ENCODE assay signal across 38 cellular contexts in the genomic region with DNA sequence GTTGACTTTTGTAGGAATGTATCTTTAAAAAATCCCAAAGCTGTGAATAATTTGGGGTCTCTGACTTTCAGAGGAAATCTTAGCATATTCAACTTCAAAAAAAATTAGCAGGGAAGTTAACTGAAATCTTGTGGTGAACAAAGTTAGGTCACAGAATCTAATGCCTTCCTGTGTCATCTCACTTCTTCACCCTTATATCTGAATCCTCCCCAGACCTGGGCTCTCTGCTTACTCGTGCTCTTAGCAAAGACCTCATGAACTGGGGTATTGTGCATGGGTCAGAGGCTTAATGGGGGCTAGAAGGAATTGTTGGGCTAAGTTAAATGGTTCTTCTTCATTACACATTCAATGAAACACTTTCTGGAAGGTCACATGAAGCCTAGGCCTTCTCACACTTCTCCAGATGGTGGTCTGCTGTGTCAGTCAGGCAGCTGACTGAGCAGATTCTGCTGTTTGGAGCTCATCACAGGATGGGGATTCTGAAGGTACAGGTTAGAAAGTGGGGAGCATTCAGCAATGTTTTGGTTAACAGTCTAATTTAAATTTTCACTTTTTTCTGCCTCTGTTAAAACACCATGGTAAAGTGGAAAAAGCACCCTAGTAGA.
"Had no signal": no experiment of that assay in that cellular context is flagged by ENCODE, and none has a peak within 500 bp of the region (broad histone marks: within the 10 kb centered on the region; RNA-seq: fewer than 3 reads in every experiment).

No MANE protein-coding gene starts in this region.

- ATAC-seq: activated CD8-positive, alpha-beta T cell treated with anti-CD3 and anti-CD28 coated beads for 36 hours; activated naive CD4-positive, alpha-beta T cell treated with anti-CD3 and anti-CD28 coated beads, Interleukin-2, amount 50 U/mL, for 72 hours; activated T-cell treated with anti-CD3 and anti-CD28 coated beads, Interleukin-2, amount 50 U/mL, for 4 hours; activated T-cell treated with anti-CD3 and anti-CD28 coated beads, Interleukin-2, amount 50 U/mL, for 72 hours; activated T-helper 17 cell treated with anti-CD3 and anti-CD28 coated beads, Interleukin-2, amount 50 U/mL, for 72 hours had no signal

- H3K27ac Mint-ChIP-seq: activated B cell treated with CpG ODN at 0.5 μM for 24 hours; activated CD4-positive, alpha-beta memory T cell treated with anti-CD3 and anti-CD28 coated beads for 36 hours; activated CD4-positive, alpha-beta T cell treated with anti-CD3 and anti-CD28 coated beads, Interleukin-2, amount 10 ng/mL, durations not matched to agents 24 days and 14 days; activated CD8-positive, alpha-beta T cell treated with anti-CD3 and anti-CD28 coated beads for 36 hours; activated naive CD4-positive, alpha-beta T cell treated with anti-CD3 and anti-CD28 coated beads for 36 hours; activated naive CD4-positive, alpha-beta T cell treated with anti-CD3 and anti-CD28 coated beads, Interleukin-2, amount 50 U/mL, for 72 hours; activated naive CD8-positive, alpha-beta T cell treated with anti-CD3 and anti-CD28 coated beads for 36 hours; activated T-cell treated with anti-CD3 and anti-CD28 coated beads, Interleukin-2, amount 50 U/mL, for 72 hours; activated T-helper 1 cell treated with anti-CD3 and anti-CD28 coated beads, Interleukin-12 subunit alpha, Interleukin-12 subunit beta, Interleukin-2, Interleukin-4 antibody, amounts not matched to agents 30 ng/mL and 10 ng/mL and 1 ng/mL, durations not matched to agents 14 hours and 24 hours and 36 hours; activated T-helper 17 cell treated with anti-CD3 and anti-CD28 coated beads, Interleukin-2, amount 50 U/mL, for 72 hours; brain; T-helper 1 cell treated with Interleukin-12 subunit alpha and Interleukin-12 subunit beta and Interleukin-4 antibody, amounts not matched to agents 30 μg/mL and 1 μg/mL, for 36 hours; T-helper 2 cell treated with Interferon-gamma antibody and Interleukin-4, amounts not matched to agents 5 μg/mL and 100 μg/mL, for 36 hours had no signal

- FAIRE-seq: bronchial epithelial cell, TTC549 had no signal

- H3K4me1 ChIP-seq: adrenal gland, ascending aorta had no signal

- H3K36me3 Mint-ChIP-seq: activated CD4-positive, alpha-beta memory T cell treated with anti-CD3 and anti-CD28 coated beads for 36 hours; activated naive CD8-positive, alpha-beta T cell treated with anti-CD3 and anti-CD28 coated beads for 36 hours; brain had no signal

- H3K4me3 ChIP-seq: adrenal gland, ascending aorta, cardiac muscle cell had no signal

- H3K4me1 Mint-ChIP-seq: activated B cell treated with CpG ODN at 0.5 μM for 24 hours; activated CD4-positive, alpha-beta T cell treated with anti-CD3 and anti-CD28 coated beads, Interleukin-2, amount 10 ng/mL, durations not matched to agents 24 days and 14 days; activated naive CD8-positive, alpha-beta T cell treated with anti-CD3 and anti-CD28 coated beads for 36 hours; activated T-helper 17 cell treated with anti-CD3 and anti-CD28 coated beads, Interleukin-2, amount 50 U/mL, for 72 hours; central memory CD8-positive, alpha-beta T cell had no signal

- H3K27me3 ChIP-seq: adrenal gland, ascending aorta, cardiac muscle cell had no signal

- H3K4me3 Mint-ChIP-seq: activated B cell treated with CpG ODN at 0.5 μM for 24 hours; activated CD4-positive, alpha-beta memory T cell treated with anti-CD3 and anti-CD28 coated beads for 36 hours; activated CD4-positive, alpha-beta T cell treated with anti-CD3 and anti-CD28 coated beads, Interleukin-2, amount 10 ng/mL, durations not matched to agents 24 days and 14 days; activated CD8-positive, alpha-beta T cell treated with anti-CD3 and anti-CD28 coated beads for 36 hours; activated naive CD4-positive, alpha-beta T cell treated with anti-CD3 and anti-CD28 coated beads for 36 hours; activated naive CD8-positive, alpha-beta T cell treated with anti-CD3 and anti-CD28 coated beads for 36 hours; activated T-cell treated with anti-CD3 and anti-CD28 coated beads, Interleukin-2, amount 50 U/mL, for 4 hours; activated T-cell treated with anti-CD3 and anti-CD28 coated beads, Interleukin-2, amount 50 U/mL, for 72 hours; activated T-helper 1 cell treated with anti-CD3 and anti-CD28 coated beads, Interleukin-12 subunit alpha, Interleukin-12 subunit beta, Interleukin-2, Interleukin-4 antibody, amounts not matched to agents 30 ng/mL and 10 ng/mL and 1 ng/mL, durations not matched to agents 14 hours and 24 hours and 36 hours; activated T-helper 17 cell treated with anti-CD3 and anti-CD28 coated beads, Interleukin-2, amount 50 U/mL, for 72 hours; brain; central memory CD8-positive, alpha-beta T cell; T-helper 1 cell treated with Interleukin-12 subunit alpha and Interleukin-12 subunit beta and Interleukin-4 antibody, amounts not matched to agents 30 μg/mL and 1 μg/mL, for 36 hours; T-helper 2 cell treated with Interferon-gamma antibody and Interleukin-4, amounts not matched to agents 5 μg/mL and 100 μg/mL, for 36 hours had no signal

- H3K36me3 ChIP-seq: adrenal gland, ascending aorta, cardiac muscle cell had no signal

- H3K9me3 Mint-ChIP-seq: activated B cell treated with CpG ODN at 0.5 μM for 24 hours; activated CD4-positive, alpha-beta memory T cell treated with anti-CD3 and anti-CD28 coated beads for 36 hours; activated CD4-positive, alpha-beta T cell treated with anti-CD3 and anti-CD28 coated beads, Interleukin-2, amount 10 ng/mL, durations not matched to agents 24 days and 14 days; activated CD8-positive, alpha-beta T cell treated with anti-CD3 and anti-CD28 coated beads for 36 hours; activated naive CD4-positive, alpha-beta T cell treated with anti-CD3 and anti-CD28 coated beads, Interleukin-2, amount 50 U/mL, for 72 hours; activated naive CD8-positive, alpha-beta T cell treated with anti-CD3 and anti-CD28 coated beads for 36 hours; activated T-cell treated with anti-CD3 and anti-CD28 coated beads, Interleukin-2, amount 50 U/mL, for 4 hours; activated T-helper 1 cell treated with anti-CD3 and anti-CD28 coated beads, Interleukin-12 subunit alpha, Interleukin-12 subunit beta, Interleukin-2, Interleukin-4 antibody, amounts not matched to agents 30 ng/mL and 10 ng/mL and 1 ng/mL, durations not matched to agents 14 hours and 24 hours and 36 hours; activated T-helper 17 cell treated with anti-CD3 and anti-CD28 coated beads, Interleukin-2, amount 50 U/mL, for 72 hours; central memory CD8-positive, alpha-beta T cell; T-helper 1 cell treated with Interleukin-12 subunit alpha and Interleukin-12 subunit beta and Interleukin-4 antibody, amounts not matched to agents 30 μg/mL and 1 μg/mL, for 36 hours; T-helper 2 cell treated with Interferon-gamma antibody and Interleukin-4, amounts not matched to agents 5 μg/mL and 100 μg/mL, for 36 hours had no signal

- H3K27ac ChIP-seq: adrenal gland, ascending aorta, cardiac muscle cell, VCaP had no signal

- H3K9me3 ChIP-seq: adrenal gland, ascending aorta had no signal

- DNase-seq: activated B cell treated with CpG ODN at 0.5 μM for 24 hours; activated CD4-positive, alpha-beta memory T cell treated with anti-CD3 and anti-CD28 coated beads for 36 hours; activated CD4-positive, alpha-beta T cell treated with anti-CD3 and anti-CD28 coated beads for 4 hours; activated CD4-positive, alpha-beta T cell treated with anti-CD3 and anti-CD28 coated beads, Interleukin-2, amount 10 ng/mL, durations not matched to agents 24 days and 14 days; activated CD4-positive, alpha-beta T cell treated with anti-CD3 and anti-CD28 coated beads, Interleukin-2, amount 50 U/mL, for 1 hour; activated CD4-positive, alpha-beta T cell treated with anti-CD3 and anti-CD28 coated beads, Interleukin-2, amount 50 U/mL, for 4 hours; activated CD4-positive, CD25-positive, alpha-beta regulatory T cell treated with anti-CD3 and anti-CD28 coated beads, Interleukin-2, amount 50 U/mL, for 72 hours; activated CD8-positive, alpha-beta memory T cell treated with anti-CD3 and anti-CD28 coated beads, Interleukin-2, amount 50 U/mL, for 4 hours; activated CD8-positive, alpha-beta T cell treated with anti-CD3 and anti-CD28 coated beads for 36 hours; activated effector memory CD4-positive, alpha-beta T cell treated with anti-CD3 and anti-CD28 coated beads, Interleukin-2, amount 50 U/mL, for 16 hours; activated gamma-delta T cell treated with Interleukin-2 at 50 U/mL for 16 hours; activated naive CD4-positive, alpha-beta T cell; activated naive CD4-positive, alpha-beta T cell treated with anti-CD3 and anti-CD28 coated beads for 36 hours; activated naive CD4-positive, alpha-beta T cell treated with anti-CD3 and anti-CD28 coated beads, Interleukin-2, amount 50 U/mL, for 16 hours; activated naive CD8-positive, alpha-beta T cell treated with anti-CD3 and anti-CD28 coated beads for 36 hours; activated T-cell treated with anti-CD3 and anti-CD28 coated beads for 4 hours; activated T-cell treated with anti-CD3 and anti-CD28 coated beads, Interleukin-2, amount 50 U/mL, for 1 hour; activated T-cell treated with anti-CD3 and anti-CD28 coated beads, Interleukin-2, amount 50 U/mL, for 4 hours; activated T-cell treated with anti-CD3 and anti-CD28 coated beads, Interleukin-2, amount 50 U/mL, for 72 hours; adrenal gland; amniotic stem cell; caudate nucleus; cerebellar nuclear complex; T-helper 1 cell; T-helper 2 cell; T-helper 9 cell had no signal
